Comparison of ENCODE assay signal across 32 cellular contexts in the genomic region with DNA sequence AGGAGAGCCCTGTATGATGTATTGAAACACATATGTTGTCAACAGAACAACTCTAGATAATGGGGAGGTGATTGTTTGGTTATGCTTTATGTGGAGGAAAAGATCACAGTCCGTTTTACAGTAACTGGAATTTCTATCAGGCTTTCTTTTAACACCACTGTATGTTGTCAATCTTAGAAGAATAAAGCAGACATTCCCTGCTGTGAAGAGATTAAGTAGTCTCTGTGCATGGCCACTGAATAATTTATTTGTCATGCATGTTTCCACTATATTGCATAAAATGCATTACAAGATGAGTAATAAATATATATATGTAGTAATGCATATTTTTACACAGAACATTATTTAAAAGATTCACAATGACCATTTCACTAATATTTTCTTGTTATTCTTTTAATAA.
"Had no signal": no experiment of that assay in that cellular context is flagged by ENCODE, and none has a peak within 500 bp of the region (broad histone marks: within the 10 kb centered on the region; RNA-seq: fewer than 3 reads in every experiment).

No MANE protein-coding gene starts in this region.

- H3K27ac ChIP-seq: adrenal gland, body of pancreas, brain microvascular endothelial cell, breast epithelium, VCaP had no signal

- H3K9me3 ChIP-seq: adrenal gland, body of pancreas, breast epithelium had no signal

- H3K4me3 ChIP-seq: adrenal gland, body of pancreas, breast epithelium had no signal

- H3K36me3 ChIP-seq: adrenal gland, brain microvascular endothelial cell, breast epithelium had no signal

- DNase-seq: activated B cell treated with CpG ODN at 0.5 μM for 24 hours; activated CD4-positive, alpha-beta memory T cell treated with anti-CD3 and anti-CD28 coated beads for 36 hours; activated CD4-positive, alpha-beta T cell treated with anti-CD3 and anti-CD28 coated beads for 4 hours; activated CD4-positive, alpha-beta T cell treated with anti-CD3 and anti-CD28 coated beads, Interleukin-2, amount 10 ng/mL, durations not matched to agents 24 days and 14 days; activated CD4-positive, alpha-beta T cell treated with anti-CD3 and anti-CD28 coated beads, Interleukin-2, amount 50 U/mL, for 1 hour; activated CD4-positive, alpha-beta T cell treated with anti-CD3 and anti-CD28 coated beads, Interleukin-2, amount 50 U/mL, for 4 hours; activated CD4-positive, CD25-positive, alpha-beta regulatory T cell treated with anti-CD3 and anti-CD28 coated beads, Interleukin-2, amount 50 U/mL, for 72 hours; activated CD8-positive, alpha-beta memory T cell treated with anti-CD3 and anti-CD28 coated beads, Interleukin-2, amount 50 U/mL, for 4 hours; activated CD8-positive, alpha-beta T cell treated with anti-CD3 and anti-CD28 coated beads for 36 hours; activated effector memory CD4-positive, alpha-beta T cell treated with anti-CD3 and anti-CD28 coated beads, Interleukin-2, amount 50 U/mL, for 16 hours; activated gamma-delta T cell treated with Interleukin-2 at 50 U/mL for 16 hours; activated naive CD4-positive, alpha-beta T cell; activated naive CD4-positive, alpha-beta T cell treated with anti-CD3 and anti-CD28 coated beads for 36 hours; activated naive CD4-positive, alpha-beta T cell treated with anti-CD3 and anti-CD28 coated beads, Interleukin-2, amount 50 U/mL, for 16 hours; activated naive CD8-positive, alpha-beta T cell treated with anti-CD3 and anti-CD28 coated beads for 36 hours; activated T-cell treated with anti-CD3 and anti-CD28 coated beads for 4 hours; activated T-cell treated with anti-CD3 and anti-CD28 coated beads, Interleukin-2, amount 50 U/mL, for 1 hour; activated T-cell treated with anti-CD3 and anti-CD28 coated beads, Interleukin-2, amount 50 U/mL, for 4 hours; activated T-cell treated with anti-CD3 and anti-CD28 coated beads, Interleukin-2, amount 50 U/mL, for 72 hours; adrenal gland; amniotic stem cell; aorta; body of pancreas; brain microvascular endothelial cell; central memory CD4-positive, alpha-beta T cell; T-helper 1 cell; T-helper 2 cell; T-helper 9 cell had no signal

- ATAC-seq: activated CD8-positive, alpha-beta T cell treated with anti-CD3 and anti-CD28 coated beads for 36 hours; activated naive CD4-positive, alpha-beta T cell treated with anti-CD3 and anti-CD28 coated beads, Interleukin-2, amount 50 U/mL, for 72 hours; activated T-cell treated with anti-CD3 and anti-CD28 coated beads, Interleukin-2, amount 50 U/mL, for 4 hours; activated T-cell treated with anti-CD3 and anti-CD28 coated beads, Interleukin-2, amount 50 U/mL, for 72 hours; activated T-helper 17 cell treated with anti-CD3 and anti-CD28 coated beads, Interleukin-2, amount 50 U/mL, for 72 hours; body of pancreas had no signal

- H3K27me3 ChIP-seq: adrenal gland, body of pancreas, brain microvascular endothelial cell, breast epithelium had no signal

- H3K4me1 ChIP-seq: adrenal gland, body of pancreas, breast epithelium had no signal
